In genomic region chr12:47990351-47991105, GRCh38 we compare ENCODE assay signal across 10 cellular contexts. TPM values are rescaled to one million over a fixed set of nuclear protein-coding genes. Genes with fewer than 3 reads are reported as not detected.
A peak's percentile ranks its signal among the peaks of the same experiment; 100 is the strongest.
DNase-seq lines count a peak whose midpoint lies in the region; ATAC-seq and TF ChIP-seq lines count a peak whose summit lies in the region.
"Had no signal": no experiment of that assay in that cellular context is flagged by ENCODE, and none has a peak within 500 bp of the region (broad histone marks: within the 10 kb centered on the region; RNA-seq: fewer than 3 reads in every experiment).

No MANE protein-coding gene starts in this region.

- peak; percentile 90 for ATAC-seq in GM18867 (IDR thresholded peaks at IDR 0.05; ENCODE audit: unreplicated experiment)
- ATAC-seq in HG02798 (IDR thresholded peaks at IDR 0.05; ENCODE audit: poor library complexity, unreplicated experiment), result peak; percentile 79
- no peak for ATAC-seq in heart right ventricle

- POLR2A ChIA-PET in OCI-LY7 (lab: Charles Lee), result interaction anchor here (0.6 to 0.9 kb wide), 5 partner anchors 27 to 769 kb away, joined by 3 read pairs; no protein-coding TSS in a partner anchor

- H4K20me1 ChIP-seq in OCI-LY7 (ENCODE audit: insufficient read depth, low read length), result no peaks in the 10 kb centered on the region

- H3K4me1 ChIP-seq in OCI-LY7 (ENCODE audit: insufficient read depth, low read length, poor library complexity, severe bottlenecking), result peaks cover 24% of the 10 kb centered on the region
- peaks cover 0 to 15% (median 7%) of the 10 kb centered on the region in 9 donors for H3K4me1 ChIP-seq in heart right ventricle

- intact Hi-C loops in OCI-LY7 (cut with micrococcal nuclease; ENCODE audit: unreplicated experiment), result loop anchor here (1.0 kb wide), 1 partner anchor 167 kb away; the partner anchor contains the start of gene ASB8
- intact Hi-C loops in heart right ventricle (cut with DNase I), result no loop called here

- H3K36me3 ChIP-seq in OCI-LY7 (ENCODE audit: insufficient read depth, low read length), result no peaks in the 10 kb centered on the region
- no peaks in the 10 kb centered on the region for H3K36me3 ChIP-seq in heart right ventricle

- BruUV-seq in OCI-LY7 (replicated peaks; lab: Mats Ljungman, UMichigan), result no TSS peak

- H3K9me2 ChIP-seq in OCI-LY7 (ENCODE audit: insufficient read depth, low read length), result no peaks in the 10 kb centered on the region

- H3K27ac ChIP-seq in OCI-LY7 (ENCODE audit: low read depth, low read length, poor library complexity, severe bottlenecking) (peak overlapping the region; percentile 76), heart right ventricle (no peak overlapping the region)
- H3K27ac ChIP-seq: KMS-11 had no signal

- DNase-seq in OCI-LY7 (ENCODE audit: low spot score) (peak; percentile 88), choroid plexus epithelial cell (ENCODE audit: low read depth) (peak; percentile 66), EL (no peak), NCI-H1092 treated with DMSO at 0.1 percent for 48 hours (lab: John Stamatoyannopoulos, UW) (no peak), 8988T (no peak), heart right ventricle (no peak)

- H3K4me3 ChIP-seq in OCI-LY7 (ENCODE audit: low read depth, low read length, poor library complexity, severe bottlenecking) (no peak overlapping the region), choroid plexus epithelial cell (ENCODE audit: low read depth, low read length) (no peak overlapping the region), heart right ventricle (no peak overlapping the region)

- peaks cover 0 to 6% (median 0%) of the 10 kb centered on the region in 7 donors for H3K27me3 ChIP-seq in heart right ventricle

- H3K79me2 ChIP-seq in OCI-LY7 (ENCODE audit: insufficient read depth, low read depth, low read length), result no peaks in the 10 kb centered on the region

- H2AFZ ChIP-seq in OCI-LY7 (ENCODE audit: low read length), result peak overlapping the region; percentile 60

- peak overlapping the region; percentile 40 for H3K4me2 ChIP-seq in OCI-LY7 (ENCODE audit: low read length)
- H3K4me2 ChIP-seq: KMS-11 had no signal

- TF ChIP-seq CTCF in OCI-LY7 (conservative IDR thresholded peaks at IDR 0.05; ENCODE audit: low read length) (no peak), choroid plexus epithelial cell (conservative IDR thresholded peaks at IDR 0.05; ENCODE audit: low read depth, low read length) (peak; percentile 36), heart right ventricle (IDR thresholded peaks at IDR 0.05) (no peak)

- H3K9me3 ChIP-seq in OCI-LY7 (ENCODE audit: low read length), result no peaks in the 10 kb centered on the region
- H3K9me3 ChIP-seq in heart right ventricle, result no peaks in the 10 kb centered on the region

- CTCF ChIA-PET in OCI-LY7 (lab: Charles Lee; ENCODE audit: unreplicated experiment), result interaction anchor here (1.7 kb wide), 1 partner anchor 22 kb away, joined by 4 read pairs; no protein-coding TSS in a partner anchor

- WGBS in heart right ventricle, 2 donors, result 81 to 85% methylated on average over 7 of the region's 7 CpGs

RNA-seq across cellular contexts. Expression of gene COL2A1, which starts 13.7 kb away (rescaled TPM):
- total RNA-seq in OCI-LY7 (2014; rRNA removed; shearing (Covaris generic)), result 0.03 TPM in 1 of 2 replicates, not detected in the other
- total RNA-seq in OCI-LY7 (2022), result 0.08 TPM in 1 of 2 replicates, not detected in the other
- under 1 TPM in 1 of 10 donors, not detected in 9; 0.17 TPM for total RNA-seq in heart right ventricle
- under 1 TPM; 0.03 to 0.07 TPM for polyA plus RNA-seq in heart right ventricle
- total RNA-seq: endothelial cell of umbilical vein had no signal
- polyA plus RNA-seq: endothelial cell of umbilical vein had no signal

RNA-seq across cellular contexts. Expression of gene TMEM106C, which starts 27.1 kb away (rescaled TPM):
- 158 and 182 TPM in 2 replicates for total RNA-seq in OCI-LY7 (2014; rRNA removed; shearing (Covaris generic))
- total RNA-seq in OCI-LY7 (2022), result 123 and 129 TPM in 2 replicates
- total RNA-seq in heart right ventricle, result 10 to 100 TPM; 22.3 to 61.8 (median 40.0) TPM
- polyA plus RNA-seq in heart right ventricle, result 10 to 100 TPM; 24.1 to 41.6 TPM

Comparison
In these comparisons a context has a peak if more than half of its experiments do, and no peak if none do; other contexts are left out.
1. ATAC-seq: peak in GM18867 (single experiment) and HG02798 (single experiment); none in heart right ventricle (0 of 8).
2. DNase-seq: peak in OCI-LY7 (single experiment) and choroid plexus epithelial cell (single experiment); none in EL (single experiment), NCI-H1092 treated with DMSO at 0.1 percent for 48 hours (single experiment), 8988T (single experiment) and heart right ventricle (0 of 2).